Comparison of ENCODE assay signal across 16 cellular contexts in the genomic region with DNA sequence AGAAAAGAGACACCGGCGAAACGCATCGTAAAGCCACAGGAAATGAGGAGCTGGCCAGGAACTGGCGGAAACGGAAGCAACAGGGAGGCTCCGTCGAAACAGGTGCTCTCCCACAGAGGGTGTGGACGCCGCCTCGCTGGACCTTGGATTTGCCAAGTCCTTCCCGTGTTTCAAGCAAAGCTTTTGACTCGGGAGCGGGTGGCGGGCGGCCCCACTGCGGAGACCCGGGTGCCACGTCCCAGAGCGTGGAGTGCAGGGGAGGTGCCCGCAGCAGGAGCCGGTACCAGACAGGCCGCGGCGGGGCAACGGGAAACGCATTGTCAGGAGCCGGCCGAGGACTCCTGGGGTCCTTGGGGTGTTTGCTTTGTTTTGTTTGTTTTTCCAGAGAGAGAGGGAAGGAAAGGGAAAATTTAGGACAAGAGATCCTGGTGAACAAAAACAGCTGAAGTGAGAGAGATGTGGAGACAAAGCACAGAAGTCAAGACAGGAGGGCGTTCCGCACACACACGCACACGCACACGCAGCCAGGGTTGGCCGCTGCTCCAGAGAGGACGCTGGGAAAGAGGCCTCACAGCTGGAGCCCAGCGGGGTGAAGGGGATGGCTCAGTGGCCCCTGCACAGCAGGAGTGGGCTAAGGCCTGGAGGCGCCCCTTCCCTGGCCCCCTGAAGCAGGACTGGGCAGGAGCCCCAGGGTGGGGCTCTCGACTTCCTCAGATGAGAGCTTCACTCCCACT. TPM values are rescaled to one million over a fixed set of nuclear protein-coding genes. Genes with fewer than 3 reads are reported as not detected.
DNase-seq lines count a peak whose midpoint lies in the region; ATAC-seq, FAIRE-seq and TF ChIP-seq lines count a peak whose summit lies in the region.
"Had no signal": no experiment of that assay in that cellular context is flagged by ENCODE, and none has a peak within 500 bp of the region (broad histone marks: within the 10 kb centered on the region; RNA-seq: fewer than 3 reads in every experiment).

No MANE protein-coding gene starts in this region.

- no peak overlapping the region for H3K4me2 ChIP-seq in HepG2 (ENCODE audit: low read depth, low read length)

- H3K36me3 Mint-ChIP-seq in endodermal cell (ENCODE audit: low read depth) = no peaks in the 10 kb centered on the region

- no peaks in the 10 kb centered on the region for H3K36me3 ChIP-seq in HepG2 (replicated peaks in 1 of 2; ENCODE audit: control insufficient read depth in 1 of 2, insufficient read depth in 2 of 2, low read length in 2 of 2)
- no peaks in the 10 kb centered on the region for H3K36me3 ChIP-seq in right lobe of liver
- H3K36me3 ChIP-seq in endodermal cell (ENCODE audit: control insufficient read depth, insufficient read depth, low read length) = no peaks in the 10 kb centered on the region

- 20% methylated on average over 39 of the region's 39 CpGs for WGBS in HepG2 (ENCODE audit: low lambda C conversion rate)
- WGBS in right lobe of liver (ENCODE audit: insufficient coverage, low coverage, low lambda C conversion rate, missing lambda C conversion rate) = 40% methylated on average over 18 of the region's 39 CpGs
- WGBS in endodermal cell (ENCODE audit: insufficient coverage in 1 of 2, insufficient read length in 1 of 2), 2 experiments = 91 to 95% methylated on average over 28 to 39 of the region's 39 CpGs

- H3K9me3 ChIP-seq in HepG2 (ENCODE audit: low read length) = no peaks in the 10 kb centered on the region
- no peaks in the 10 kb centered on the region for H3K9me3 ChIP-seq in right lobe of liver
- no peaks in the 10 kb centered on the region for H3K9me3 ChIP-seq in endodermal cell (ENCODE audit: control insufficient read depth, low read length)

- peak overlapping the region; percentile 42 for H3K27ac Mint-ChIP-seq in endodermal cell

- peaks cover 2% of the 10 kb centered on the region for H3K4me1 Mint-ChIP-seq in endodermal cell

- FAIRE-seq in HepG2 (lab: Jason Lieb, UNC) = no peak
- FAIRE-seq: GM12892 had no signal

- in situ Hi-C loops in HepG2 (cut with HindIII; ENCODE audit: extremely low pct_ligation_motif_present, low pct_unique_long_range_greater_than_20kb) = no loop called here

- no TSS peak for BruUV-seq in HepG2 (replicated peaks; lab: Mats Ljungman, UMichigan)

- CTCF ChIA-PET in HepG2 (lab: Yijun Ruan, JAX; ENCODE audit: low intra/inter-chr PET ratio, low total read pairs) = no interaction called here

- H3K27me3 Mint-ChIP-seq in endodermal cell (ENCODE audit: insufficient read depth) = no peaks in the 10 kb centered on the region

- TF ChIP-seq EP300 in HepG2 (IDR thresholded peaks at IDR 0.05; ENCODE audit: low read depth in 2 of 2, low read length in 2 of 2) = no peak
- TF ChIP-seq EP300 in HepG2 (CRISPR knock-in tag; IDR thresholded peaks at IDR 0.05; ENCODE audit: borderline replicate concordance) = no peak

- POLR2A ChIA-PET in HepG2 (lab: Yijun Ruan, JAX) = no interaction called here

- H3K9me3 Mint-ChIP-seq in endodermal cell = no peaks in the 10 kb centered on the region
- H3K9me3 Mint-ChIP-seq: H9 had no signal

- H3K4me1 ChIP-seq in HepG2 (ENCODE audit: insufficient read depth, low read length) = no peaks in the 10 kb centered on the region
- H3K4me1 ChIP-seq in right lobe of liver = no peaks in the 10 kb centered on the region
- H3K4me1 ChIP-seq in endodermal cell (ENCODE audit: control insufficient read depth, insufficient read depth, low read length) = no peaks in the 10 kb centered on the region

- DNase-seq in NCI-H146 (lab: John Stamatoyannopoulos, UW) = peak; percentile 31
- DNase-seq in NCI-H146 treated with DMSO at 0.1 percent for 48 hours (lab: John Stamatoyannopoulos, UW; ENCODE audit: unreplicated experiment) = no peak
- DNase-seq in HepG2 (ENCODE audit: low spot score) = no peak
- no peak for DNase-seq in right lobe of liver
- DNase-seq in endodermal cell = no peak
- no peak for DNase-seq in mesenteric fat pad (ENCODE audit: low spot score)
- DNase-seq in coronary artery (ENCODE audit: low spot score) = no peak
- DNase-seq: 8988T, H9, NCI-H1930, NCI-H526 treated with DMSO at 0.1 percent for 48 hours, RPMI8226 had no signal

- ATAC-seq in HepG2 (no peak), right lobe of liver (no peak), GM18868 (IDR thresholded peaks at IDR 0.05; ENCODE audit: unreplicated experiment) (no peak)

- H2AFZ ChIP-seq in HepG2 (ENCODE audit: low read length) = no peak overlapping the region

- H3K27me3 ChIP-seq in HepG2 (ENCODE audit: control insufficient read depth in 1 of 2, insufficient read depth in 2 of 2, low read length in 2 of 2) (peaks cover 58 to 93% of the 10 kb centered on the region in 2 experiments), right lobe of liver (no peaks in the 10 kb centered on the region), endodermal cell (ENCODE audit: control insufficient read depth, insufficient read depth, low read length, poor library complexity, severe bottlenecking) (no peaks in the 10 kb centered on the region)

- no peaks in the 10 kb centered on the region for H3K79me2 ChIP-seq in HepG2 (ENCODE audit: insufficient read depth, low read length)

- intact Hi-C loops in HepG2 (cut with micrococcal nuclease; ENCODE audit: unreplicated experiment) = no loop called here
- intact Hi-C loops in right lobe of liver (cut with DNase I) = no loop called here

- TF ChIP-seq CTCF in HepG2 (CRISPR knock-in tag; IDR thresholded peaks at IDR 0.05) (no peak), right lobe of liver (IDR thresholded peaks at IDR 0.05) (no peak), endodermal cell (conservative IDR thresholded peaks at IDR 0.05) (no peak), coronary artery (IDR thresholded peaks at IDR 0.05) (no peak)

- H3K27ac ChIP-seq in HepG2 (ENCODE audit: extremely low read length, insufficient read depth, low read length) = no peak overlapping the region
- no peak overlapping the region for H3K27ac ChIP-seq in right lobe of liver
- H3K27ac ChIP-seq in endodermal cell (ENCODE audit: low read depth, low read length) = no peak overlapping the region
- no peak overlapping the region for H3K27ac ChIP-seq in coronary artery

- H3K9ac ChIP-seq in HepG2 (ENCODE audit: insufficient read depth, low read depth, low read length) (no peak overlapping the region), endodermal cell (ENCODE audit: extremely low read depth, low read length, poor library complexity, severe bottlenecking) (no peak overlapping the region)

- H3K4me3 ChIP-seq in HepG2 (replicated peaks in 1 of 3; ENCODE audit: insufficient read depth in 1 of 3, low read depth in 2 of 3, low read length in 3 of 3) (peak overlapping the region in 1 of 3 experiments; percentile 20; a peak in 1 of 6 replicates), right lobe of liver (no peak overlapping the region), endodermal cell (ENCODE audit: low read length) (no peak overlapping the region), coronary artery (no peak overlapping the region)

- no peak for TF ChIP-seq RAD21 in HepG2 (CRISPR knock-in tag; IDR thresholded peaks at IDR 0.05)

- TF ChIP-seq POLR2A in HepG2 (IDR thresholded peaks at IDR 0.05; ENCODE audit: insufficient read depth in 1 of 2, low read depth in 2 of 2, low read length in 2 of 2) = no peak
- TF ChIP-seq POLR2A in right lobe of liver (IDR thresholded peaks at IDR 0.05) = no peak

- no peak overlapping the region for H3K4me3 Mint-ChIP-seq in endodermal cell

- peaks cover 6% of the 10 kb centered on the region; the same call in 1 of the 2 replicates for H4K20me1 ChIP-seq in HepG2 (ENCODE audit: insufficient read depth, low read length)

TF ChIP-seq in HepG2, 621 proteins besides CTCF, POLR2A, EP300 and RAD21 (continues in another document):
- TF ChIP-seq TGIF2 (CRISPR knock-in tag; IDR thresholded peaks at IDR 0.05) = no peak

RNA-seq across cellular contexts. Expression of a gene that starts 50.9 kb away (rescaled TPM):
- total RNA-seq in HepG2 (2016; rRNA removed; fragmentation: Illumina TruSeq; extraction: Trizol) (not detected in 2 replicates), right lobe of liver (100 to 1,000 TPM in 1 of 6 experiments, 10 to 100 TPM in 3, 1 to 10 TPM in 2; 4.6 to 165 (median 26.8) TPM), endodermal cell (under 1 TPM in 1 of 2 donors, not detected in 1; 0.46 TPM), mesenteric fat pad (not detected)
- total RNA-seq in HepG2 (2016; cell fraction: cytosol; rRNA removed; fragmentation: Illumina TruSeq; extraction: Trizol; ENCODE audit: low read depth) = not detected in 2 replicates
- not detected in 2 replicates for total RNA-seq in HepG2 (2016; cell fraction: insoluble cytoplasmic fraction; rRNA removed; fragmentation: Illumina TruSeq; extraction: Trizol)
- not detected in 2 replicates for total RNA-seq in HepG2 (2016; cell fraction: membrane; rRNA removed; fragmentation: Illumina TruSeq; extraction: Trizol)
- not detected in 2 replicates for total RNA-seq in HepG2 (2016; cell fraction: nucleus; rRNA removed; fragmentation: Illumina TruSeq; extraction: Trizol)
- not detected in 2 replicates for polyA plus RNA-seq in HepG2 (2011; rRNA removed)
- 0.06 TPM in 1 of 2 replicates, not detected in the other for polyA plus RNA-seq in HepG2 (2011; cell fraction: cytosol; rRNA removed)
- polyA plus RNA-seq in HepG2 (2011; cell fraction: nucleus; rRNA removed) = 0.10 and 0.14 TPM in 2 replicates
- 0.11 TPM in 1 of 2 replicates, not detected in the other for polyA plus RNA-seq in HepG2 (2012)
- polyA plus RNA-seq in HepG2 (2016; cell fraction: cytosol; fragmentation: Illumina TruSeq; extraction: Trizol; ENCODE audit: low read depth) = not detected in 2 replicates
- polyA plus RNA-seq in HepG2 (2016; cell fraction: insoluble cytoplasmic fraction; fragmentation: Illumina TruSeq; extraction: Trizol; ENCODE audit: low read depth) = not detected in 2 replicates
- not detected in 2 replicates for polyA plus RNA-seq in HepG2 (2016; cell fraction: membrane; fragmentation: Illumina TruSeq; extraction: Trizol; ENCODE audit: low read depth)
- polyA plus RNA-seq in HepG2 (2016; cell fraction: nucleus; fragmentation: Illumina TruSeq; extraction: Trizol; ENCODE audit: insufficient read depth, low read depth) = not detected in 2 replicates
- not detected in 2 replicates for polyA minus RNA-seq in HepG2 (2011; rRNA and poly(A)+ RNA removed; ENCODE audit: low replicate concordance)
- polyA minus RNA-seq in HepG2 (2011; cell fraction: cytosol; rRNA and poly(A)+ RNA removed) = not detected in 2 replicates
- polyA minus RNA-seq in HepG2 (2011; cell fraction: nucleus; rRNA and poly(A)+ RNA removed) = not detected in 2 replicates
- polyA plus RNA-seq in endodermal cell (2013, experiment 1 of 2) = 9.6 TPM
- polyA plus RNA-seq in endodermal cell (2013, experiment 2 of 2) = 5.6 TPM
- total RNA-seq: Daoy had no signal
- polyA plus RNA-seq: BJ had no signal
